9 cellular contexts compared by ENCODE assay signal in the genomic region with DNA sequence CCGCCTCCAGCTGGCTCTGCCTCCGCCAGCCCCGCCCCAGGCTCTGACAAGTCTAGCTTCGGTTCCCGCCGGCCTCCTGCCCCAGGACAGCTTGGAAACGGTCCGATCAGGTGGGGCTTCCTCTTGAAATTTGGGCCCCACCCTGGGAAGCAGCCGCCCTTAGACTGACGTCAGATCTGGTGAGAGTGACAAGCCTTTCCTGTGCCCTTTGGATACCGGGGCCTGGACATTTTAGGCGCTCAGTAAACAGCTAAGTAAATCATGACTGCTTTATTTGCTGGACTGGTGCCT. TPM values are rescaled to one million over a fixed set of nuclear protein-coding genes. Genes with fewer than 3 reads are reported as not detected.
DNase-seq lines count a peak whose midpoint lies in the region; ATAC-seq and TF ChIP-seq lines count a peak whose summit lies in the region.
"Had no signal": no experiment of that assay in that cellular context is flagged by ENCODE, and none has a peak within 500 bp of the region (broad histone marks: within the 10 kb centered on the region; RNA-seq: fewer than 3 reads in every experiment).

No MANE protein-coding gene starts in this region.

- peak in 1 of 2 donors; percentile 51 for TF ChIP-seq RAD21 in liver (IDR thresholded peaks at IDR 0.05)

- DNase-seq in activated CD8-positive, alpha-beta memory T cell treated with anti-CD3 and anti-CD28 coated beads, Interleukin-2, amount 10 ng/mL, durations not matched to agents 7 days and 5 days: no peak
- no peak for DNase-seq in activated CD8-positive, alpha-beta memory T cell treated with anti-CD3 and anti-CD28 coated beads for 24 hours
- no peak for DNase-seq in thyroid gland
- DNase-seq in amygdala (lab: John Stamatoyannopoulos, UW): no peak
- DNase-seq in ureter (ENCODE audit: low spot score): no peak

- no peak for ATAC-seq in activated CD8-positive, alpha-beta memory T cell treated with anti-CD3 and anti-CD28 coated beads, Interleukin-2, amount 10 ng/mL, durations not matched to agents 7 days and 5 days
- no peak for ATAC-seq in HG02588 (IDR thresholded peaks at IDR 0.05; ENCODE audit: unreplicated experiment)

- intact Hi-C loops in thyroid gland (cut with DNase I): no loop called here

- H3K27ac ChIP-seq in angular gyrus (ENCODE audit: low read depth, low read length): peak overlapping the region; percentile 97
- H3K27ac ChIP-seq in liver (ENCODE audit: low read depth in 1 of 2, low read length in 2 of 2): peak overlapping the region; percentile 84 to 95
- peak overlapping the region; percentile 48 to 88 (median 77) for H3K27ac ChIP-seq in thyroid gland

- H3K27ac Mint-ChIP-seq in activated CD8-positive, alpha-beta memory T cell treated with anti-CD3 and anti-CD28 coated beads, Interleukin-2, amount 10 ng/mL, durations not matched to agents 7 days and 5 days: peak overlapping the region; percentile 99

- peaks cover 5% of the 10 kb centered on the region for H3K36me3 Mint-ChIP-seq in activated CD8-positive, alpha-beta memory T cell treated with anti-CD3 and anti-CD28 coated beads, Interleukin-2, amount 10 ng/mL, durations not matched to agents 7 days and 5 days

- H3K36me3 ChIP-seq in liver (ENCODE audit: control insufficient read depth in 4 of 4, insufficient read depth in 3 of 4, low read depth in 1 of 4, low read length in 3 of 4) (peaks cover 0 to 3% (median 0%) of the 10 kb centered on the region in 4 donors), thyroid gland (no peaks in the 10 kb centered on the region)

- TF ChIP-seq CTCF in liver (IDR thresholded peaks at IDR 0.05; ENCODE audit: low read depth, low read length, missing input control) (no peak), thyroid gland (IDR thresholded peaks at IDR 0.05) (no peak)

- no peak for TF ChIP-seq POLR2A in thyroid gland (IDR thresholded peaks at IDR 0.05)

- peak overlapping the region; percentile 24 to 85 for H3K9ac ChIP-seq in liver (ENCODE audit: low read depth in 1 of 2, low read length in 2 of 2)

- H3K4me1 ChIP-seq in liver (ENCODE audit: control insufficient read depth in 4 of 4, insufficient read depth in 4 of 4, low read length in 3 of 4) (peaks cover 12 to 49% (median 31%) of the 10 kb centered on the region in 4 donors), thyroid gland (peaks cover 22 to 35% of the 10 kb centered on the region in 2 donors)

- no peaks in the 10 kb centered on the region for H3K9me3 Mint-ChIP-seq in activated CD8-positive, alpha-beta memory T cell treated with anti-CD3 and anti-CD28 coated beads, Interleukin-2, amount 10 ng/mL, durations not matched to agents 7 days and 5 days (ENCODE audit: low read depth)

- H3K4me1 Mint-ChIP-seq in activated CD8-positive, alpha-beta memory T cell treated with anti-CD3 and anti-CD28 coated beads, Interleukin-2, amount 10 ng/mL, durations not matched to agents 7 days and 5 days: peaks cover 24% of the 10 kb centered on the region

- CTCF ChIA-PET in activated CD8-positive, alpha-beta memory T cell treated with anti-CD3 and anti-CD28 coated beads, Interleukin-2, amount 10 ng/mL, durations not matched to agents 7 days and 5 days (lab: Charles Lee): interaction anchor here (0.7 to 17.4 kb wide), 15 partner anchors 20 to 105 kb away, joined by 3 to 266 read pairs (median 5); a partner anchor contains a TSS

- WGBS in liver: 1% methylated on average over 12 of the region's 12 CpGs
- 2 to 3% methylated on average over 9 to 12 of the region's 12 CpGs for WGBS in thyroid gland, 2 donors

- no peaks in the 10 kb centered on the region for H3K27me3 Mint-ChIP-seq in activated CD8-positive, alpha-beta memory T cell treated with anti-CD3 and anti-CD28 coated beads, Interleukin-2, amount 10 ng/mL, durations not matched to agents 7 days and 5 days

- no peaks in the 10 kb centered on the region for H3K9me3 ChIP-seq in liver (ENCODE audit: control insufficient read depth in 4 of 4, low read length in 3 of 4)
- no peaks in the 10 kb centered on the region for H3K9me3 ChIP-seq in thyroid gland

- H3K27me3 ChIP-seq in liver (ENCODE audit: control insufficient read depth in 4 of 4, insufficient read depth in 4 of 4, low read length in 3 of 4): no peaks in the 10 kb centered on the region
- H3K27me3 ChIP-seq in thyroid gland: no peaks in the 10 kb centered on the region

- H3K4me3 Mint-ChIP-seq in activated CD8-positive, alpha-beta memory T cell treated with anti-CD3 and anti-CD28 coated beads, Interleukin-2, amount 10 ng/mL, durations not matched to agents 7 days and 5 days: peak overlapping the region; percentile 96

- H3K4me3 ChIP-seq in liver (ENCODE audit: low read depth in 1 of 3, low read length in 3 of 3): peak overlapping the region in 2 of 3 donors; percentile 1 to 10
- peak overlapping the region in 2 of 3 donors; percentile 8 to 57 for H3K4me3 ChIP-seq in thyroid gland (replicated peaks in 1 of 3)

TF ChIP-seq in liver, 16 proteins besides CTCF, POLR2A, EP300 and RAD21 (continues in another document):
- TF ChIP-seq HNF4G (IDR thresholded peaks at IDR 0.05) (peak; percentile 60), RXRA (IDR thresholded peaks at IDR 0.05) (peak; percentile 38 to 71), YY1 (IDR thresholded peaks at IDR 0.05) (peak; percentile 61), FOXA1 (IDR thresholded peaks at IDR 0.05) (peak; percentile 89), HNF4A (conservative IDR thresholded peaks at IDR 0.05) (peak; percentile 82 to 84), GABPA (IDR thresholded peaks at IDR 0.05 in 1 of 2, conservative IDR thresholded peaks at IDR 0.05 in 1 of 2) (peak in 1 of 2 donors; percentile 82), JUND (IDR thresholded peaks at IDR 0.05) (peak; percentile 79 to 90), EGR1 (IDR thresholded peaks at IDR 0.05; ENCODE audit: low read depth in 2 of 2) (peak in 1 of 2 donors; percentile 12), SP1 (IDR thresholded peaks at IDR 0.05) (peak; percentile 94), TAF1 (conservative IDR thresholded peaks at IDR 0.05) (no peak), FOXA2 (IDR thresholded peaks at IDR 0.05) (peak; percentile 95)
- TF ChIP-seq, protein P1, sequence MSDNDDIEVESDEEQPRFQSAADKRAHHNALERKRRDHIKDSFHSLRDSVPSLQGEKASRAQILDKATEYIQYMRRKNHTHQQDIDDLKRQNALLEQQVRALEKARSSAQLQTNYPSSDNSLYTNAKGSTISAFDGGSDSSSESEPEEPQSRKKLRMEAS (IDR thresholded peaks at IDR 0.05): peak; percentile 89
- TF ChIP-seq, protein P2, sequence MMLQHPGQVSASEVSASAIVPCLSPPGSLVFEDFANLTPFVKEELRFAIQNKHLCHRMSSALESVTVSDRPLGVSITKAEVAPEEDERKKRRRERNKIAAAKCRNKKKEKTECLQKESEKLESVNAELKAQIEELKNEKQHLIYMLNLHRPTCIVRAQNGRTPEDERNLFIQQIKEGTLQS (IDR thresholded peaks at IDR 0.05): peak; percentile 5
- TF ChIP-seq, protein P3, sequence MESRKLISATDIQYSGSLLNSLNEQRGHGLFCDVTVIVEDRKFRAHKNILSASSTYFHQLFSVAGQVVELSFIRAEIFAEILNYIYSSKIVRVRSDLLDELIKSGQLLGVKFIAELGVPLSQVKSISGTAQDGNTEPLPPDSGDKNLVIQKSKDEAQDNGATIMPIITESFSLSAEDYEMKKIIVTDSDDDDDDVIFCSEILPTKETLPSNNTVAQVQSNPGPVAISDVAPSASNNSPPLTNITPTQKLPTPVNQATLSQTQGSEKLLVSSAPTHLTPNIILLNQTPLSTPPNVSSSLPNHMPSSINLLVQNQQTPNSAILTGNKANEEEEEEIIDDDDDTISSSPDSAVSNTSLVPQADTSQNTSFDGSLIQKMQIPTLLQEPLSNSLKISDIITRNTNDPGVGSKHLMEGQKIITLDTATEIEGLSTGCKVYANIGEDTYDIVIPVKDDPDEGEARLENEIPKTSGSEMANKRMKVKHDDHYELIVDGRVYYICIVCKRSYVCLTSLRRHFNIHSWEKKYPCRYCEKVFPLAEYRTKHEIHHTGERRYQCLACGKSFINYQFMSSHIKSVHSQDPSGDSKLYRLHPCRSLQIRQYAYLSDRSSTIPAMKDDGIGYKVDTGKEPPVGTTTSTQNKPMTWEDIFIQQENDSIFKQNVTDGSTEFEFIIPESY (IDR thresholded peaks at IDR 0.05): peak; percentile 88

RNA-seq across cellular contexts. Expression of a gene that starts 0.4 kb away (rescaled TPM):
- 10 to 100 TPM; 13.0 to 14.3 TPM for total RNA-seq in activated CD8-positive, alpha-beta memory T cell treated with anti-CD3 and anti-CD28 coated beads, Interleukin-2, amount 10 ng/mL, durations not matched to agents 7 days and 5 days
- total RNA-seq in liver: 1 to 10 TPM; 1.9 to 6.6 TPM
- polyA plus RNA-seq in liver: 1 to 10 TPM; 1.8 to 2.0 TPM
- 1 to 10 TPM; 2.7 to 6.7 (median 3.8) TPM for total RNA-seq in thyroid gland
- total RNA-seq in ureter: 1.8 TPM

RNA-seq across cellular contexts. Expression of a gene that starts 0.4 kb away (rescaled TPM):
- 10 to 100 TPM; 23.1 to 37.3 TPM for total RNA-seq in activated CD8-positive, alpha-beta memory T cell treated with anti-CD3 and anti-CD28 coated beads, Interleukin-2, amount 10 ng/mL, durations not matched to agents 7 days and 5 days
- total RNA-seq in liver (1 to 10 TPM; 1.6 to 1.8 TPM), thyroid gland (10 to 100 TPM in 2 of 4 donors, 1 to 10 TPM in 2; 6.9 to 15.2 (median 10.8) TPM), ureter (10.7 TPM)
- 1 to 10 TPM; 2.3 to 5.5 TPM for polyA plus RNA-seq in liver

RNA-seq across cellular contexts. Expression of a gene that starts 3.8 kb away (rescaled TPM):
- total RNA-seq in activated CD8-positive, alpha-beta memory T cell treated with anti-CD3 and anti-CD28 coated beads, Interleukin-2, amount 10 ng/mL, durations not matched to agents 7 days and 5 days: under 1 TPM; 0.14 to 0.15 TPM
- 100 to 1,000 TPM in 1 of 2 donors, 10 to 100 TPM in 1; 87.6 to 155 TPM for total RNA-seq in liver
- 100 to 1,000 TPM in 1 of 2 donors, 10 to 100 TPM in 1; 82.3 to 156 TPM for polyA plus RNA-seq in liver
- 10 to 100 TPM in 2 of 4 donors, 1 to 10 TPM in 2; 5.8 to 13.8 (median 9.7) TPM for total RNA-seq in thyroid gland
- total RNA-seq in ureter: 9.8 TPM

RNA-seq across cellular contexts. Expression of a gene that starts 7.4 kb away (rescaled TPM):
- 100 to 1,000 TPM in 1 of 2 experiments, 10 to 100 TPM in 1; 74.8 to 103 TPM for total RNA-seq in activated CD8-positive, alpha-beta memory T cell treated with anti-CD3 and anti-CD28 coated beads, Interleukin-2, amount 10 ng/mL, durations not matched to agents 7 days and 5 days
- total RNA-seq in liver (10 to 100 TPM; 55.7 to 66.1 TPM), thyroid gland (10 to 100 TPM; 63.9 to 96.5 (median 88.4) TPM), ureter (104 TPM)
- 10 to 100 TPM; 60.3 to 91.2 TPM for polyA plus RNA-seq in liver

RNA-seq across cellular contexts. Expression of a gene that starts 20.7 kb away (rescaled TPM):
- total RNA-seq in activated CD8-positive, alpha-beta memory T cell treated with anti-CD3 and anti-CD28 coated beads, Interleukin-2, amount 10 ng/mL, durations not matched to agents 7 days and 5 days: not detected
- total RNA-seq in liver (under 1 TPM in 1 of 2 donors, not detected in 1; 0.08 TPM), thyroid gland (not detected), ureter (not detected)
- under 1 TPM in 1 of 2 donors, not detected in 1; 0.03 TPM for polyA plus RNA-seq in liver
- total RNA-seq: subcutaneous adipose tissue had no signal
